22 cellular contexts compared by ENCODE assay signal in the genomic region with DNA sequence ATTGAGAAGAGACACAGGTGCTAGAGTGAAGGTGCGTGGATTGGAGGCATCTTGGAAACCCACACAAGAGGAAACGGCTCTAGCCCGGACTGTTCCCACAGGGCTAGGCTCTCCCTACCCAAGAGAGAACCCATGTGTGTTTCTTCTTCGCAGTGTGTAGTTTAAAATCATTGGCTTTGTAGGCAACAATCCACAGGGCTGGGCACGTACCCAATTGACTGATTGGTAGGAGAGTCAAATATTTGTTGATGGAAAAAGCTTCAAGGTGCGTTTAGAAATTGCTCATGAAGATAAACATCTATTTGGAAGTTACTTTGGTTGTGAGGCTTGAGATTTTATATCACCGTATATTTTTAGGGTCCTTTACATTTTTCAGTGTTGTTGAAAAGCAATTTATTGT.
"Had no signal": no experiment of that assay in that cellular context is flagged by ENCODE, and none has a peak within 500 bp of the region (broad histone marks: within the 10 kb centered on the region; RNA-seq: fewer than 3 reads in every experiment).

No MANE protein-coding gene starts in this region.

- H3K9me3 ChIP-seq: adrenal gland, ascending aorta, sigmoid colon had no signal

- H3K4me3 ChIP-seq: adrenal gland, ascending aorta, sigmoid colon had no signal

- H3K9me3 Mint-ChIP-seq: activated T-cell treated with anti-CD3 and anti-CD28 coated beads, Interleukin-2, amount 50 U/mL, for 24 hours; activated T-helper 2 cell treated with anti-CD3 and anti-CD28 coated beads, Interferon-gamma antibody, Interleukin-2, Interleukin-4, amounts not matched to agents 10 μg/mL and 5 μg/mL and 100 μg/mL, durations not matched to agents 14 hours and 24 hours and 36 hours; dendritic cell treated with granulocyte-macrophage colony-stimulating factor and Interleukin-4, amounts not matched to agents 40 ng/mL and 50 ng/mL, for 4 days; naive B cell had no signal

- H3K36me3 Mint-ChIP-seq: activated naive CD8-positive, alpha-beta T cell; naive B cell had no signal

- ATAC-seq: activated CD8-positive, alpha-beta T cell treated with anti-CD3 and anti-CD28 coated beads, Interleukin-2, amount 10 ng/mL, durations not matched to agents 7 days and 5 days; T-helper 17 cell had no signal

- H3K36me3 ChIP-seq: adrenal gland, ascending aorta, brain microvascular endothelial cell, sigmoid colon had no signal

- DNase-seq: activated CD4-positive, alpha-beta T cell treated with anti-CD3 and anti-CD28 coated beads for 48 hours; activated CD8-positive, alpha-beta T cell treated with anti-CD3 and anti-CD28 coated beads, Interleukin-2, amount 10 ng/mL, durations not matched to agents 7 days and 5 days; activated naive CD4-positive, alpha-beta T cell; activated T-cell treated with anti-CD3 and anti-CD28 coated beads, Interleukin-2, amount 50 U/mL, for 24 hours; brain microvascular endothelial cell; caudate nucleus; effector CD4-positive, alpha-beta T cell; left colon; mesendoderm; naive B cell; posterior cingulate gyrus; sigmoid colon; stimulated activated CD4-positive, alpha-beta T cell treated with anti-CD3 and anti-CD28 coated beads, Interleukin-2, amount 100 ng/mL, for 48 hours; stimulated activated CD8-positive, alpha-beta memory T cell treated with anti-CD3 and anti-CD28 coated beads, Interleukin-4, amount 100 ng/mL, for 48 hours; stimulated activated naive CD4-positive, alpha-beta T cell treated with Interleukin-2 at 50 U/mL for 16 hours; SW 1271; T-helper 17 cell had no signal

- H3K4me1 ChIP-seq: ascending aorta had no signal

- H3K4me3 Mint-ChIP-seq: activated CD8-positive, alpha-beta T cell treated with anti-CD3 and anti-CD28 coated beads, Interleukin-2, amount 10 ng/mL, durations not matched to agents 7 days and 5 days; activated naive CD8-positive, alpha-beta T cell; activated T-cell treated with anti-CD3 and anti-CD28 coated beads, Interleukin-2, amount 50 U/mL, for 24 hours; dendritic cell treated with granulocyte-macrophage colony-stimulating factor and Interleukin-4, amounts not matched to agents 40 ng/mL and 50 ng/mL, for 4 days had no signal

- H3K27ac Mint-ChIP-seq: activated CD8-positive, alpha-beta T cell treated with anti-CD3 and anti-CD28 coated beads, Interleukin-2, amount 10 ng/mL, durations not matched to agents 7 days and 5 days; activated naive CD8-positive, alpha-beta T cell; activated T-cell treated with anti-CD3 and anti-CD28 coated beads, Interleukin-2, amount 50 U/mL, for 24 hours; activated T-helper 2 cell treated with anti-CD3 and anti-CD28 coated beads, Interferon-gamma antibody, Interleukin-2, Interleukin-4, amounts not matched to agents 10 μg/mL and 5 μg/mL and 100 μg/mL, durations not matched to agents 14 hours and 24 hours and 36 hours; dendritic cell treated with granulocyte-macrophage colony-stimulating factor and Interleukin-4, amounts not matched to agents 40 ng/mL and 50 ng/mL, for 4 days; naive B cell; T-helper 17 cell had no signal

- H3K27ac ChIP-seq: adrenal gland, ascending aorta, brain microvascular endothelial cell, sigmoid colon had no signal

- H3K27me3 Mint-ChIP-seq: activated naive CD8-positive, alpha-beta T cell; T-helper 17 cell had no signal

- H3K27me3 ChIP-seq: adrenal gland, ascending aorta, brain microvascular endothelial cell, sigmoid colon had no signal
